ENCODE assay signal across 8 cellular contexts in genomic region chr6:34393191-34393967, GRCh38. TPM values are rescaled to one million over a fixed set of nuclear protein-coding genes. Genes with fewer than 3 reads are reported as not detected.
DNase-seq lines count a peak whose midpoint lies in the region; ATAC-seq and TF ChIP-seq lines count a peak whose summit lies in the region.

No MANE protein-coding gene starts in this region.

- TF ChIP-seq CTCF in CD8-positive, alpha-beta T cell (IDR thresholded peaks at IDR 0.05): no peak
- TF ChIP-seq CTCF in Loucy (conservative IDR thresholded peaks at IDR 0.05; ENCODE audit: low read length): no peak
- TF ChIP-seq CTCF in body of pancreas (IDR thresholded peaks at IDR 0.05): no peak

- no peak overlapping the region for H4K5ac ChIP-seq in mesendoderm (ENCODE audit: low read length)

- no peak for DNase-seq in CD8-positive, alpha-beta T cell
- DNase-seq in body of pancreas (no peak), mesendoderm (no peak), aorta (no peak), NCI-H128 (lab: John Stamatoyannopoulos, UW; ENCODE audit: unreplicated experiment) (no peak), foreskin melanocyte (no peak)

- peak overlapping the region; percentile 91 for H3K4me2 ChIP-seq in Loucy (ENCODE audit: low read depth, low read length, poor library complexity, severe bottlenecking)
- H3K4me2 ChIP-seq in mesendoderm (ENCODE audit: low read length): peak overlapping the region; percentile 97

- H3F3A ChIP-seq in Loucy (ENCODE audit: low read depth): no peaks in the 10 kb centered on the region

- 35 to 39% methylated on average over 16 of the region's 16 CpGs for WGBS in body of pancreas, 2 donors
- 100% methylated on average over 2 of the region's 16 CpGs for WGBS in mesendoderm (ENCODE audit: extremely low coverage, insufficient coverage, low lambda C conversion rate)
- 36% methylated on average over 16 of the region's 16 CpGs for WGBS in aorta, 2 donors

- H4K8ac ChIP-seq in mesendoderm (ENCODE audit: low read depth, low read length): no peak overlapping the region

- peak overlapping the region; percentile 99 for H2AFZ ChIP-seq in Loucy (ENCODE audit: low read length)

- peaks cover 39% of the 10 kb centered on the region for H3K79me2 ChIP-seq in Loucy (ENCODE audit: insufficient read depth, low read length)
- peaks cover 29% of the 10 kb centered on the region for H3K79me2 ChIP-seq in mesendoderm (ENCODE audit: control insufficient read depth, insufficient read depth, low read length)

- no peaks in the 10 kb centered on the region for H3K9me3 ChIP-seq in CD8-positive, alpha-beta T cell (ENCODE audit: low read length)
- H3K9me3 ChIP-seq in Loucy (ENCODE audit: insufficient read depth, low read depth, low read length): 0 out of 2 replicates have a peak, but pooled peaks cover 3% of the 10 kb centered on the region
- no peaks in the 10 kb centered on the region for H3K9me3 ChIP-seq in body of pancreas
- H3K9me3 ChIP-seq in aorta (ENCODE audit: control insufficient read depth, low read length): no peaks in the 10 kb centered on the region

- H3K23ac ChIP-seq in mesendoderm (ENCODE audit: low read length): no peak overlapping the region

- peak overlapping the region; percentile 94 for H3K27ac Mint-ChIP-seq in CD8-positive, alpha-beta T cell

- H3K4me1 Mint-ChIP-seq in CD8-positive, alpha-beta T cell (ENCODE audit: low read depth): peaks cover 22% of the 10 kb centered on the region

- peaks cover 4% of the 10 kb centered on the region for H3K36me3 Mint-ChIP-seq in CD8-positive, alpha-beta T cell

- H2BK5ac ChIP-seq in mesendoderm (ENCODE audit: low read length): no peak overlapping the region

- H3K36me3 ChIP-seq in CD8-positive, alpha-beta T cell (ENCODE audit: insufficient read depth, low read length): no peaks in the 10 kb centered on the region
- H3K36me3 ChIP-seq in Loucy (ENCODE audit: insufficient read depth, low read length): no peaks in the 10 kb centered on the region
- no peaks in the 10 kb centered on the region for H3K36me3 ChIP-seq in body of pancreas (replicated peaks in 1 of 2; ENCODE audit: insufficient read depth in 1 of 2, low read depth in 2 of 2)
- no peaks in the 10 kb centered on the region for H3K36me3 ChIP-seq in mesendoderm (ENCODE audit: control insufficient read depth, insufficient read depth, low read length)
- no peaks in the 10 kb centered on the region for H3K36me3 ChIP-seq in aorta (ENCODE audit: control insufficient read depth in 1 of 2, insufficient read depth in 2 of 2, low read length in 1 of 2)

- no peak overlapping the region for H2BK15ac ChIP-seq in mesendoderm (replicated peaks; ENCODE audit: low read depth)

- H3K9me3 Mint-ChIP-seq in CD8-positive, alpha-beta T cell: no peaks in the 10 kb centered on the region

- POLR2A ChIA-PET in CD8-positive, alpha-beta T cell (lab: Charles Lee): interaction anchor here (1.4 to 4.5 kb wide), 2 partner anchors 21 to 157 kb away, joined by 6 to 17 read pairs; partner anchors contain the start of gene HMGA1

- H2BK120ac ChIP-seq in mesendoderm (ENCODE audit: low read depth, low read length): no peak overlapping the region

- peak overlapping the region; percentile 96 for H3K4me3 ChIP-seq in CD8-positive, alpha-beta T cell (ENCODE audit: low read depth, low read length)
- H3K4me3 ChIP-seq in Loucy (ENCODE audit: low read length, poor library complexity, severe bottlenecking) (peak overlapping the region; percentile 87), body of pancreas (peak overlapping the region in 1 of 2 donors; percentile 98), mesendoderm (ENCODE audit: low read length) (no peak overlapping the region), aorta (ENCODE audit: low read length in 2 of 2) (peak overlapping the region; percentile 22 to 46)

- peak overlapping the region; percentile 92 for H3K56ac ChIP-seq in mesendoderm (ENCODE audit: low read length)

- CTCF ChIA-PET in CD8-positive, alpha-beta T cell (lab: Charles Lee): interaction anchor here (0.7 to 2.4 kb wide), 9 partner anchors 11 to 203 kb away, joined by 3 to 16 read pairs (median 4); no protein-coding TSS in a partner anchor

- H3K9me2 ChIP-seq in Loucy (replicated peaks; ENCODE audit: low read depth, low read length): no peaks in the 10 kb centered on the region

- no peak for ATAC-seq in CD8-positive, alpha-beta T cell
- ATAC-seq in body of pancreas (no peak), aorta (ENCODE audit: low FRiP score) (no peak), GM19328 (IDR thresholded peaks at IDR 0.05; ENCODE audit: unreplicated experiment) (no peak)

- peak overlapping the region; percentile 75 for H3K27ac ChIP-seq in CD8-positive, alpha-beta T cell (ENCODE audit: low read depth, low read length)
- H3K27ac ChIP-seq in body of pancreas: peak overlapping the region; percentile 41 to 96 (median 92)
- no peak overlapping the region for H3K27ac ChIP-seq in mesendoderm (ENCODE audit: low read depth, low read length)
- no peak overlapping the region for H3K27ac ChIP-seq in aorta (ENCODE audit: low read depth in 1 of 2, low read length in 2 of 2)

- H3K4ac ChIP-seq in mesendoderm (ENCODE audit: low read depth, low read length): no peak overlapping the region

- no peaks in the 10 kb centered on the region for H3K27me3 ChIP-seq in CD8-positive, alpha-beta T cell (ENCODE audit: insufficient read depth, low read length)
- H3K27me3 ChIP-seq in Loucy (ENCODE audit: insufficient read depth, low read length, poor library complexity, severe bottlenecking): no peaks in the 10 kb centered on the region
- no peaks in the 10 kb centered on the region for H3K27me3 ChIP-seq in body of pancreas
- H3K27me3 ChIP-seq in mesendoderm (ENCODE audit: insufficient read depth, low read length, poor library complexity): no peaks in the 10 kb centered on the region
- H3K27me3 ChIP-seq in aorta (ENCODE audit: control insufficient read depth in 1 of 2, insufficient read depth in 2 of 2, low read length in 1 of 2): no peaks in the 10 kb centered on the region

- H2AK5ac ChIP-seq in mesendoderm (ENCODE audit: low read length): no peak overlapping the region

- H3K27me3 Mint-ChIP-seq in CD8-positive, alpha-beta T cell (ENCODE audit: low read depth): no peaks in the 10 kb centered on the region

- no peak overlapping the region for H3K18ac ChIP-seq in mesendoderm (ENCODE audit: low read length)

- H3K79me1 ChIP-seq in mesendoderm (ENCODE audit: low read length): peaks cover 5% of the 10 kb centered on the region

- intact Hi-C loops in CD8-positive, alpha-beta T cell (cut with DNase I, micrococcal nuclease): loop anchor here (2.0 to 10.0 kb wide), 9 partner anchors 33 to 1189 kb away; partner anchors contain the start of genes ANKS1A (in 1 of the 2), HSD17B8 (in 1 of the 2), ILRUN (in 1 of the 2) and LEMD2 (in 1 of the 2)
- intact Hi-C loops in body of pancreas (cut with DNase I): no loop called here
- intact Hi-C loops in aorta (cut with DNase I): loop anchor here in 1 of 2 donors (5.0 kb wide), 2 partner anchors 91 to 146 kb away; partner anchors contain the start of gene SMIM29

- TF ChIP-seq POLR2A in body of pancreas (IDR thresholded peaks at IDR 0.05): no peak

- H3K4me3 Mint-ChIP-seq in CD8-positive, alpha-beta T cell: peak overlapping the region; percentile 72

- peak overlapping the region; percentile 68 for H3K9ac ChIP-seq in Loucy (ENCODE audit: low read depth, low read length, poor library complexity, severe bottlenecking)
- peak overlapping the region; percentile 74 for H3K9ac ChIP-seq in mesendoderm (ENCODE audit: low read length)

- peaks cover 15% of the 10 kb centered on the region for H3K4me1 ChIP-seq in CD8-positive, alpha-beta T cell (ENCODE audit: insufficient read depth, low read length)
- H3K4me1 ChIP-seq in Loucy (ENCODE audit: insufficient read depth, low read length, poor library complexity, severe bottlenecking): peaks cover 22% of the 10 kb centered on the region
- peaks cover 16% of the 10 kb centered on the region for H3K4me1 ChIP-seq in body of pancreas
- H3K4me1 ChIP-seq in mesendoderm (ENCODE audit: control insufficient read depth, low read depth, low read length): no peaks in the 10 kb centered on the region
- no peaks in the 10 kb centered on the region for H3K4me1 ChIP-seq in aorta (ENCODE audit: control insufficient read depth in 1 of 2, insufficient read depth in 2 of 2, low read length in 2 of 2)

- H4K20me1 ChIP-seq in Loucy (ENCODE audit: insufficient read depth, low read length, poor library complexity, severe bottlenecking): peaks cover 10% of the 10 kb centered on the region

RNA-seq across cellular contexts. Expression of gene NUDT3, which starts 0.9 kb away (rescaled TPM):
- total RNA-seq in CD8-positive, alpha-beta T cell: 10 to 100 TPM; 12.5 to 12.9 TPM
- total RNA-seq in body of pancreas (10 to 100 TPM; 14.2 to 22.1 TPM), aorta (10 to 100 TPM; 47.3 to 50.2 TPM)
- polyA plus RNA-seq in mesendoderm (2013, experiment 1 of 2): 18.4 TPM
- polyA plus RNA-seq in mesendoderm (2013, experiment 2 of 2): 17.8 TPM
- polyA plus RNA-seq in aorta: 10 to 100 TPM; 15.5 to 19.9 TPM

RNA-seq across cellular contexts. Expression of gene RPS10, which starts 32.5 kb away (rescaled TPM):
- total RNA-seq in CD8-positive, alpha-beta T cell: 1,000 to 10,000 TPM; 2,721 to 2,770 TPM
- total RNA-seq in body of pancreas (1,000 to 10,000 TPM; 1,206 to 1,361 TPM), aorta (100 to 1,000 TPM; 835 to 876 TPM)
- polyA plus RNA-seq in mesendoderm (2013, experiment 1 of 2): 2,316 TPM
- 2,311 TPM for polyA plus RNA-seq in mesendoderm (2013, experiment 2 of 2)
- 1,000 to 10,000 TPM; 2,619 to 4,721 TPM for polyA plus RNA-seq in aorta

Comparison
In these comparisons a context has a peak if more than half of its experiments do, and no peak if none do; other contexts are left out.
1. H3K27ac ChIP-seq: peak in CD8-positive, alpha-beta T cell (single experiment) and body of pancreas (4 of 4); none in mesendoderm (single experiment) and aorta (0 of 2).